8 cellular contexts compared by ENCODE assay signal in genomic region chr3:99686955-99687612, GRCh38. TPM values are rescaled to one million over a fixed set of nuclear protein-coding genes. Genes with fewer than 3 reads are reported as not detected.
DNase-seq lines count a peak whose midpoint lies in the region; ATAC-seq and TF ChIP-seq lines count a peak whose summit lies in the region.

No MANE protein-coding gene starts in this region.

- H3F3A ChIP-seq in OCI-LY1 (ENCODE audit: insufficient read depth, low read length): no peaks in the 10 kb centered on the region

- H3K27me3 ChIP-seq in OCI-LY1 (ENCODE audit: insufficient read depth, low read length) (no peaks in the 10 kb centered on the region), ascending aorta (no peaks in the 10 kb centered on the region), iPS DF 6.9 (ENCODE audit: control insufficient read depth, insufficient read depth, low read length) (no peaks in the 10 kb centered on the region)

- H3K9ac ChIP-seq in OCI-LY1 (ENCODE audit: low read length): no peak overlapping the region

- TF ChIP-seq CTCF in GM12874 (IDR thresholded peaks at IDR 0.05; ENCODE audit: insufficient read depth, low read depth, low read length): peak; percentile 57
- TF ChIP-seq CTCF in OCI-LY1 (IDR thresholded peaks at IDR 0.05; ENCODE audit: low read length): peak; percentile 84
- TF ChIP-seq CTCF in ascending aorta (IDR thresholded peaks at IDR 0.05): peak; percentile 58 to 64 (median 61)

- H3K4me3 ChIP-seq in OCI-LY1 (ENCODE audit: low read depth, low read length, poor library complexity, severe bottlenecking) (no peak overlapping the region), ascending aorta (no peak overlapping the region), iPS DF 6.9 (ENCODE audit: low read length) (no peak overlapping the region)

- in situ Hi-C loops in ACHN (cut with HindIII; ENCODE audit: low pct_ligation_motif_present, low pct_unique_long_range_greater_than_20kb, low sequenced_read_pairs): no loop called here

- H3K9me3 ChIP-seq in OCI-LY1 (ENCODE audit: low read length) (no peaks in the 10 kb centered on the region), ascending aorta (no peaks in the 10 kb centered on the region), iPS DF 6.9 (ENCODE audit: control insufficient read depth, insufficient read depth, low read length) (no peaks in the 10 kb centered on the region)

- no peak overlapping the region for H3K4me2 ChIP-seq in OCI-LY1 (ENCODE audit: low read length)

- no peaks in the 10 kb centered on the region for H3K79me2 ChIP-seq in OCI-LY1 (ENCODE audit: insufficient read depth, low read length)

- no peaks in the 10 kb centered on the region for H3K36me3 ChIP-seq in OCI-LY1 (ENCODE audit: insufficient read depth, low read length)
- peaks cover 5 to 7% of the 10 kb centered on the region in 2 donors for H3K36me3 ChIP-seq in ascending aorta
- no peaks in the 10 kb centered on the region for H3K36me3 ChIP-seq in iPS DF 6.9 (ENCODE audit: control insufficient read depth, insufficient read depth, low read length)

- ATAC-seq in HG02970 (IDR thresholded peaks at IDR 0.05; ENCODE audit: low FRiP score, unreplicated experiment) (peak; percentile 56), GM21825 (IDR thresholded peaks at IDR 0.05; ENCODE audit: unreplicated experiment) (no peak)

- no peaks in the 10 kb centered on the region for H4K20me1 ChIP-seq in OCI-LY1 (ENCODE audit: insufficient read depth, low read length)

- DNase-seq in ACHN (peak; percentile 65), ascending aorta (ENCODE audit: low spot score in 2 of 2) (peak in 1 of 2 donors; percentile 74), iPS DF 6.9 (ENCODE audit: low read depth, low spot score) (peak; percentile 47)
- peak; percentile 41 to 52 for DNase-seq in stimulated activated CD4-positive, alpha-beta T cell treated with anti-CD3 and anti-CD28 coated beads, Interleukin-2, amount 100 ng/mL, for 48 hours

- H3K4me1 ChIP-seq in OCI-LY1 (ENCODE audit: insufficient read depth, low read length, severe bottlenecking) (no peaks in the 10 kb centered on the region), ascending aorta (peaks cover 0 to 29% of the 10 kb centered on the region in 2 donors), iPS DF 6.9 (ENCODE audit: control insufficient read depth, insufficient read depth, low read length) (no peaks in the 10 kb centered on the region)

- H2AFZ ChIP-seq in OCI-LY1 (ENCODE audit: low read length): no peak overlapping the region

- H3K27ac ChIP-seq in OCI-LY1 (ENCODE audit: low read depth, low read length, poor library complexity, severe bottlenecking) (no peak overlapping the region), ascending aorta (peak overlapping the region; percentile 21 to 50), iPS DF 6.9 (ENCODE audit: low read length) (no peak overlapping the region)

- intact Hi-C loops in ascending aorta (cut with DNase I): loop anchor here (5.0 kb wide), 2 partner anchors 65 to 190 kb away; no protein-coding TSS in a partner anchor

- no peaks in the 10 kb centered on the region for H3K9me2 ChIP-seq in OCI-LY1 (ENCODE audit: low read depth, low read length)

- WGBS in iPS DF 6.9 (ENCODE audit: insufficient coverage, insufficient read length): no CpG with 5 or more reads among the region's 8 CpGs

RNA-seq across cellular contexts. Expression of gene COL8A1, which starts 48.7 kb away (rescaled TPM):
- 459 TPM for total RNA-seq in ascending aorta

Comparison
In these comparisons a context has a peak if more than half of its experiments do, and no peak if none do; other contexts are left out.
1. H3K27ac ChIP-seq: peak in ascending aorta (2 of 2); none in OCI-LY1 (single experiment) and iPS DF 6.9 (single experiment).
2. Peak in every context shown above with its lines, with median percentiles within 50 percentile points of each other: CTCF ChIP-seq.